ENCODE assay signal across 11 cellular contexts in genomic region chr17:79303641-79304205, GRCh38.
DNase-seq lines count a peak whose midpoint lies in the region; ATAC-seq and TF ChIP-seq lines count a peak whose summit lies in the region.
"Had no signal": no experiment of that assay in that cellular context is flagged by ENCODE, and none has a peak within 500 bp of the region (broad histone marks: within the 10 kb centered on the region; RNA-seq: fewer than 3 reads in every experiment).

No MANE protein-coding gene starts in this region.

- peaks cover 25% of the 10 kb centered on the region for H3K27me3 ChIP-seq in DOHH2 (ENCODE audit: control insufficient read depth, low read length)
- no peaks in the 10 kb centered on the region for H3K27me3 ChIP-seq in right atrium auricular region

- ATAC-seq in memory B cell (ENCODE audit: low read depth), result peak; percentile 46
- ATAC-seq: A549, GM23338 had no signal

- H3K9me2 ChIP-seq in DOHH2 (replicated peaks; ENCODE audit: control insufficient read depth, low read length), result no peaks in the 10 kb centered on the region

- H3K4me2 ChIP-seq in DOHH2 (ENCODE audit: low read length), result peak overlapping the region; percentile 34; the same call in 1 of the 2 replicates
- H3K4me2 ChIP-seq: A549, GM23338 had no signal

- peaks cover 7% of the 10 kb centered on the region for H3K4me1 Mint-ChIP-seq in memory B cell
- H3K4me1 Mint-ChIP-seq: CD4-positive, CD25-positive, alpha-beta regulatory T cell had no signal

- no peaks in the 10 kb centered on the region for H3K9me3 Mint-ChIP-seq in memory B cell
- H3K9me3 Mint-ChIP-seq: CD4-positive, CD25-positive, alpha-beta regulatory T cell; GM23338 had no signal

- H3K36me3 Mint-ChIP-seq in memory B cell, result no peaks in the 10 kb centered on the region
- H3K36me3 Mint-ChIP-seq: CD4-positive, CD25-positive, alpha-beta regulatory T cell had no signal

- H3K79me2 ChIP-seq in DOHH2 (ENCODE audit: control insufficient read depth, low read length), result no peaks in the 10 kb centered on the region

- TF ChIP-seq CTCF in DOHH2 (IDR thresholded peaks at IDR 0.05; ENCODE audit: low read depth, low read length, poor library complexity, severe bottlenecking) (no peak), right atrium auricular region (IDR thresholded peaks at IDR 0.05) (no peak)

- H3K9me3 ChIP-seq in DOHH2 (ENCODE audit: control insufficient read depth, insufficient read depth, low read length), result no peaks in the 10 kb centered on the region
- no peaks in the 10 kb centered on the region for H3K9me3 ChIP-seq in right atrium auricular region
- H3K9me3 ChIP-seq: A549 had no signal

- no peaks in the 10 kb centered on the region for H4K20me1 ChIP-seq in DOHH2 (ENCODE audit: control insufficient read depth, insufficient read depth, low read depth, low read length)

- no peak overlapping the region for H3K4me3 Mint-ChIP-seq in memory B cell
- H3K4me3 Mint-ChIP-seq: CD4-positive, CD25-positive, alpha-beta regulatory T cell; GM23338 had no signal

- peak; percentile 57 for DNase-seq in NAMALWA (ENCODE audit: low spot score)
- DNase-seq in memory B cell (ENCODE audit: low spot score in 2 of 2), result no peak
- DNase-seq in NCI-H146 treated with DMSO at 0.1 percent for 48 hours (lab: John Stamatoyannopoulos, UW; ENCODE audit: unreplicated experiment), result no peak
- no peak for DNase-seq in right atrium auricular region (ENCODE audit: low spot score)
- no peak for DNase-seq in NCI-H2171 (lab: John Stamatoyannopoulos, UW)
- DNase-seq: CD4-positive, CD25-positive, alpha-beta regulatory T cell; DMS53; H7 had no signal

- H3K4me1 ChIP-seq in DOHH2 (ENCODE audit: control insufficient read depth, low read length), result peaks cover 47% of the 10 kb centered on the region
- H3K4me1 ChIP-seq in right atrium auricular region, result peaks cover 0 to 32% of the 10 kb centered on the region in 2 donors
- H3K4me1 ChIP-seq: A549 had no signal

- H3F3A ChIP-seq in DOHH2 (ENCODE audit: control insufficient read depth, insufficient read depth), result no peaks in the 10 kb centered on the region

- peak overlapping the region; percentile 14; the same call in 1 of the 2 replicates for H3K27ac ChIP-seq in DOHH2 (ENCODE audit: low read depth, low read length)
- H3K27ac ChIP-seq in right atrium auricular region, result no peak overlapping the region
- H3K27ac ChIP-seq: A549 had no signal

- no peaks in the 10 kb centered on the region for H3K36me3 ChIP-seq in DOHH2 (ENCODE audit: control insufficient read depth, low read length)
- H3K36me3 ChIP-seq in right atrium auricular region, result no peaks in the 10 kb centered on the region

- H3K27ac Mint-ChIP-seq in memory B cell, result no peak overlapping the region
- H3K27ac Mint-ChIP-seq: CD4-positive, CD25-positive, alpha-beta regulatory T cell; GM23338 had no signal

- H3K4me3 ChIP-seq in DOHH2 (ENCODE audit: low read length), result no peak overlapping the region
- no peak overlapping the region for H3K4me3 ChIP-seq in right atrium auricular region
- H3K4me3 ChIP-seq: A549, GM23338 had no signal

- H3K27me3 Mint-ChIP-seq in memory B cell, result peaks cover 7% of the 10 kb centered on the region
